ENCODE assay signal across 8 cellular contexts in genomic region chr10:97701438-97702064, GRCh38. TPM values are rescaled to one million over a fixed set of nuclear protein-coding genes. Genes with fewer than 3 reads are reported as not detected.
DNase-seq lines count a peak whose midpoint lies in the region; ATAC-seq and TF ChIP-seq lines count a peak whose summit lies in the region.

No MANE protein-coding gene starts in this region.

- H2BK120ac ChIP-seq in trophoblast cell (ENCODE audit: insufficient read depth, low read length, poor library complexity), result no peak overlapping the region

- H3F3A ChIP-seq in OCI-LY1 (ENCODE audit: insufficient read depth, low read length), result no peaks in the 10 kb centered on the region

- no peak overlapping the region for H3K9ac ChIP-seq in BLaER1
- H3K9ac ChIP-seq in OCI-LY1 (ENCODE audit: low read length), result no peak overlapping the region
- no peak overlapping the region for H3K9ac ChIP-seq in trophoblast cell (ENCODE audit: low read length)

- DNase-seq in activated naive CD4-positive, alpha-beta T cell treated with anti-CD3 and anti-CD28 coated beads, Interleukin-2, amount 50 U/mL, for 16 hours, result peak; percentile 31
- peak; percentile 72 for DNase-seq in glomerular visceral epithelial cell (ENCODE audit: extremely low spot score)
- DNase-seq in trophoblast cell, result peak; percentile 51 to 84

- no peak overlapping the region for H3K18ac ChIP-seq in trophoblast cell (ENCODE audit: low read length)

- peak overlapping the region; percentile 7 for H4K91ac ChIP-seq in trophoblast cell (ENCODE audit: low read depth, low read length)

- no CpG with 5 or more reads among the region's 11 CpGs for WGBS in trophoblast cell (ENCODE audit: extremely low coverage, insufficient coverage, insufficient read length)

- peaks cover 3% of the 10 kb centered on the region for H3K79me1 ChIP-seq in trophoblast cell (ENCODE audit: low read length)

- no peak overlapping the region for H2BK5ac ChIP-seq in trophoblast cell (ENCODE audit: low read depth, low read length, poor library complexity)

- H3K36me3 ChIP-seq in BLaER1 (no peaks in the 10 kb centered on the region), OCI-LY1 (ENCODE audit: insufficient read depth, low read length) (no peaks in the 10 kb centered on the region), trophoblast cell (ENCODE audit: control insufficient read depth in 1 of 2, insufficient read depth in 2 of 2, low read length in 2 of 2) (no peaks in the 10 kb centered on the region)

- no peaks in the 10 kb centered on the region for H3K27me3 ChIP-seq in BLaER1
- no peaks in the 10 kb centered on the region for H3K27me3 ChIP-seq in OCI-LY1 (ENCODE audit: insufficient read depth, low read length)
- H3K27me3 ChIP-seq in trophoblast cell (ENCODE audit: insufficient read depth, low read length), result no peaks in the 10 kb centered on the region

- H2AFZ ChIP-seq in OCI-LY1 (ENCODE audit: low read length), result no peak overlapping the region
- H2AFZ ChIP-seq in trophoblast cell (ENCODE audit: insufficient read depth, low read length, poor library complexity), result no peak overlapping the region

- H3K9me2 ChIP-seq in OCI-LY1 (ENCODE audit: low read depth, low read length), result no peaks in the 10 kb centered on the region

- H3K23ac ChIP-seq in trophoblast cell (ENCODE audit: low read length), result no peak overlapping the region

- ATAC-seq in GM18505 (IDR thresholded peaks at IDR 0.05; ENCODE audit: unreplicated experiment), result peak; percentile 71
- ATAC-seq in HG03469 (IDR thresholded peaks at IDR 0.05; ENCODE audit: unreplicated experiment), result peak; percentile 56
- no peak for ATAC-seq in GM19455 (IDR thresholded peaks at IDR 0.05; ENCODE audit: unreplicated experiment)

- H3K27ac ChIP-seq in BLaER1 (no peak overlapping the region), OCI-LY1 (ENCODE audit: low read depth, low read length, poor library complexity, severe bottlenecking) (no peak overlapping the region), trophoblast cell (ENCODE audit: low read depth, low read length) (no peak overlapping the region)

- no peaks in the 10 kb centered on the region for H3K79me2 ChIP-seq in OCI-LY1 (ENCODE audit: insufficient read depth, low read length)
- H3K79me2 ChIP-seq in trophoblast cell (ENCODE audit: control insufficient read depth, insufficient read depth, low read length, poor library complexity), result no peaks in the 10 kb centered on the region

- H4K12ac ChIP-seq in trophoblast cell (ENCODE audit: low read depth, low read length), result peak overlapping the region; percentile 44

- no peak overlapping the region for H2BK12ac ChIP-seq in trophoblast cell (ENCODE audit: low read length)

- TF ChIP-seq POLR2A in GM18505 (IDR thresholded peaks at IDR 0.05; ENCODE audit: borderline replicate concordance, extremely low read depth, insufficient read depth, insufficient read length), result no peak

- 0 out of 2 replicates have a peak overlapping the region, but pooled peaks have one; percentile 11 for H3K4me2 ChIP-seq in BLaER1
- H3K4me2 ChIP-seq in OCI-LY1 (ENCODE audit: low read length), result no peak overlapping the region
- H3K4me2 ChIP-seq in trophoblast cell (ENCODE audit: low read length), result no peak overlapping the region

- H3K4ac ChIP-seq in trophoblast cell (ENCODE audit: low read depth, low read length), result no peak overlapping the region

- H4K8ac ChIP-seq in trophoblast cell (ENCODE audit: low read depth, low read length), result peak overlapping the region; percentile 43

- H3K9me3 ChIP-seq in BLaER1 (no peaks in the 10 kb centered on the region), OCI-LY1 (ENCODE audit: low read length) (no peaks in the 10 kb centered on the region), trophoblast cell (ENCODE audit: insufficient read depth, low read depth, low read length) (no peaks in the 10 kb centered on the region)

- H3K14ac ChIP-seq in trophoblast cell (ENCODE audit: low read length), result no peak overlapping the region

- H3K4me3 ChIP-seq in BLaER1 (no peak overlapping the region), OCI-LY1 (ENCODE audit: low read depth, low read length, poor library complexity, severe bottlenecking) (no peak overlapping the region), trophoblast cell (ENCODE audit: low read depth, low read length) (no peak overlapping the region)

- H2AK5ac ChIP-seq in trophoblast cell (ENCODE audit: low read length), result no peak overlapping the region

- H4K20me1 ChIP-seq in BLaER1 (no peaks in the 10 kb centered on the region), OCI-LY1 (ENCODE audit: insufficient read depth, low read length) (no peaks in the 10 kb centered on the region)

- peak; percentile 50 for TF ChIP-seq CTCF in OCI-LY1 (IDR thresholded peaks at IDR 0.05; ENCODE audit: low read length)

- H3K4me1 ChIP-seq in BLaER1 (peaks cover 33% of the 10 kb centered on the region), OCI-LY1 (ENCODE audit: insufficient read depth, low read length, severe bottlenecking) (no peaks in the 10 kb centered on the region), trophoblast cell (ENCODE audit: control insufficient read depth in 1 of 2, insufficient read depth in 2 of 2, low read length in 2 of 2) (no peaks in the 10 kb centered on the region)

RNA-seq across cellular contexts. Expression of gene MARVELD1, which starts 12.0 kb away (rescaled TPM):
- polyA plus RNA-seq in trophoblast cell (2013), result 29.2 and 29.4 TPM in 2 replicates

RNA-seq across cellular contexts. Expression of gene AVPI1, which starts 14.5 kb away (rescaled TPM):
- 21.5 and 23.7 TPM in 2 replicates for polyA plus RNA-seq in trophoblast cell (2013)

RNA-seq across cellular contexts. Expression of gene ZFYVE27, which starts 35.4 kb away (rescaled TPM):
- 10.8 and 12.1 TPM in 2 replicates for polyA plus RNA-seq in trophoblast cell (2013)
